ENCODE assay signal across 1 cellular context in the genomic region with DNA sequence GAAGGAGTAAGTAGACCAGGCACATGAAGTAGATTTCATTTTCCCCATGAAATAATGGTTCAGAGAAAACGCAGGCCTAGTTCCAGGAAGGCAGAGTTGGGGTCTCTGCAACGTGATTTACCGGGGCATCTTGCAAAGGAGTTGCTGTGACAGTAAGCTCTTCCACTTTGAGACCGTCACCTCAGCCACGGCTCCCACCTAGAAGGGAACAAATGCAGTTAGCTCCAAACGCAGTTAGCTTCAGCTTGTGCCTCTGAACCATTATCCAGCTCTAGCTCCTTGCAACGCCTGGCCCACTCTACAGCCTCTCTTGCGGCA.
TF ChIP-seq lines count a peak whose summit lies in the region.

No MANE protein-coding gene starts in this region.

TF ChIP-seq in GM12878, 131 proteins besides CTCF, POLR2A, EP300 and RAD21:
- TF ChIP-seq CHD2 (IDR thresholded peaks at IDR 0.05; ENCODE audit: borderline replicate concordance, low read depth, low read length) (0 out of 2 replicates have a peak, but pooled peaks have one; percentile 6), FOS (IDR thresholded peaks at IDR 0.05; ENCODE audit: borderline replicate concordance, extremely low read depth, insufficient read length) (no peak), USF2 (IDR thresholded peaks at IDR 0.05; ENCODE audit: borderline replicate concordance, low read depth, low read length) (no peak)
